1 cellular context compared by ENCODE assay signal in the genomic region with DNA sequence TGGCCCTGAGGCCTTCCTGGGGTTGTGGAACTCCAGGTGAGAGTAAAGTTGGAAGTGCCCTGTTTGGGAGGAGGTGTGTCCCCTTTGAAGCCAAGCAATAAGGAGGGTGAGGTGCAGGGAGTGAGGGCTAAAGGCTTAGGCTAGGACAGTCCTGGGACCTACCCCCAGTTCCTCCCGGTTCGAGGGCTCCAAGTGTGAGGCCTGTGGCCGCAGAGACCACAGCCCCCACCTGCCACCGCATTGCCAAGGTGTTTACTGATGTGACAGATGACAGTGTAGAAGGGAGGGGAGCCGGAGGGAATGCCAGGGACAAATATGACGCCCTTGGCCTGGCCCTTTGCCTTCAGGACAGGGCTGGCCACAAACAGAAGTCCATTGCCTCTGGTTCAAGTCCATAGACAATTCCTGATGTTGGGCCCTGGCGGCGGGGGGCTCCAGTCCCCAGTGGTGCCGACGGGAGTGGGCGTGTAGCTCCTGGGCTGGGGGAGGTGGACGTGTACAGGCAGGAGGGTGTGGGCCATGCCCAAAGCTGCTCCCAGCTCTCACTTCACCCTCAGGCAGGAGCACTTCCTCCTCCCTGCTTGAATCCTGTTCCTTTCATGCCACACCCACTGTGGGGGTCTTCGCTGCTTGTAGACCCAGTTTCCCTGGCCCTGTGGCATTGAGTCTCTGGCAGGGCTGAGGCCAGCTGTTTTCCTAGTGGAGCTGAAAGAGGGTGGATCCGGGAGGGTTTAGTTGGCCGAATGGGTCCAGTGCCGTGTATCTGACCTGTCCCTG.
TF ChIP-seq lines count a peak whose summit lies in the region.

No MANE protein-coding gene starts in this region.

TF ChIP-seq in H1, 55 proteins besides CTCF, POLR2A, EP300 and RAD21:
- TF ChIP-seq SP1 (IDR thresholded peaks at IDR 0.05; ENCODE audit: low read depth, low read length) (no peak), FOSL1 (IDR thresholded peaks at IDR 0.05; ENCODE audit: insufficient read depth, low read depth, low read length) (no peak), HDAC2 (IDR thresholded peaks at IDR 0.05; ENCODE audit: borderline replicate concordance in 1 of 2, low read depth in 2 of 2, low read length in 2 of 2) (no peak), KDM1A (IDR thresholded peaks at IDR 0.05; ENCODE audit: borderline replicate concordance, low read length) (no peak), JUND (IDR thresholded peaks at IDR 0.05; ENCODE audit: low read length) (no peak), TBP (IDR thresholded peaks at IDR 0.05; ENCODE audit: low read depth, low read length) (no peak), CHD1 (IDR thresholded peaks at IDR 0.05; ENCODE audit: low read depth, low read length) (no peak), KDM4A (IDR thresholded peaks at IDR 0.05; ENCODE audit: low read depth, low read length, severe bottlenecking) (no peak), SP4 (IDR thresholded peaks at IDR 0.05; ENCODE audit: low read length) (no peak), YY1 (IDR thresholded peaks at IDR 0.05; ENCODE audit: low read depth, low read length) (no peak), KDM5A (IDR thresholded peaks at IDR 0.05; ENCODE audit: low read length) (no peak), RBBP5 (IDR thresholded peaks at IDR 0.05; ENCODE audit: borderline replicate concordance, low read depth, low read length) (no peak), RFX5 (IDR thresholded peaks at IDR 0.05; ENCODE audit: borderline replicate concordance, low read depth, low read length) (no peak), CHD2 (IDR thresholded peaks at IDR 0.05; ENCODE audit: low read length) (no peak)
- TF ChIP-seq, protein P1, sequence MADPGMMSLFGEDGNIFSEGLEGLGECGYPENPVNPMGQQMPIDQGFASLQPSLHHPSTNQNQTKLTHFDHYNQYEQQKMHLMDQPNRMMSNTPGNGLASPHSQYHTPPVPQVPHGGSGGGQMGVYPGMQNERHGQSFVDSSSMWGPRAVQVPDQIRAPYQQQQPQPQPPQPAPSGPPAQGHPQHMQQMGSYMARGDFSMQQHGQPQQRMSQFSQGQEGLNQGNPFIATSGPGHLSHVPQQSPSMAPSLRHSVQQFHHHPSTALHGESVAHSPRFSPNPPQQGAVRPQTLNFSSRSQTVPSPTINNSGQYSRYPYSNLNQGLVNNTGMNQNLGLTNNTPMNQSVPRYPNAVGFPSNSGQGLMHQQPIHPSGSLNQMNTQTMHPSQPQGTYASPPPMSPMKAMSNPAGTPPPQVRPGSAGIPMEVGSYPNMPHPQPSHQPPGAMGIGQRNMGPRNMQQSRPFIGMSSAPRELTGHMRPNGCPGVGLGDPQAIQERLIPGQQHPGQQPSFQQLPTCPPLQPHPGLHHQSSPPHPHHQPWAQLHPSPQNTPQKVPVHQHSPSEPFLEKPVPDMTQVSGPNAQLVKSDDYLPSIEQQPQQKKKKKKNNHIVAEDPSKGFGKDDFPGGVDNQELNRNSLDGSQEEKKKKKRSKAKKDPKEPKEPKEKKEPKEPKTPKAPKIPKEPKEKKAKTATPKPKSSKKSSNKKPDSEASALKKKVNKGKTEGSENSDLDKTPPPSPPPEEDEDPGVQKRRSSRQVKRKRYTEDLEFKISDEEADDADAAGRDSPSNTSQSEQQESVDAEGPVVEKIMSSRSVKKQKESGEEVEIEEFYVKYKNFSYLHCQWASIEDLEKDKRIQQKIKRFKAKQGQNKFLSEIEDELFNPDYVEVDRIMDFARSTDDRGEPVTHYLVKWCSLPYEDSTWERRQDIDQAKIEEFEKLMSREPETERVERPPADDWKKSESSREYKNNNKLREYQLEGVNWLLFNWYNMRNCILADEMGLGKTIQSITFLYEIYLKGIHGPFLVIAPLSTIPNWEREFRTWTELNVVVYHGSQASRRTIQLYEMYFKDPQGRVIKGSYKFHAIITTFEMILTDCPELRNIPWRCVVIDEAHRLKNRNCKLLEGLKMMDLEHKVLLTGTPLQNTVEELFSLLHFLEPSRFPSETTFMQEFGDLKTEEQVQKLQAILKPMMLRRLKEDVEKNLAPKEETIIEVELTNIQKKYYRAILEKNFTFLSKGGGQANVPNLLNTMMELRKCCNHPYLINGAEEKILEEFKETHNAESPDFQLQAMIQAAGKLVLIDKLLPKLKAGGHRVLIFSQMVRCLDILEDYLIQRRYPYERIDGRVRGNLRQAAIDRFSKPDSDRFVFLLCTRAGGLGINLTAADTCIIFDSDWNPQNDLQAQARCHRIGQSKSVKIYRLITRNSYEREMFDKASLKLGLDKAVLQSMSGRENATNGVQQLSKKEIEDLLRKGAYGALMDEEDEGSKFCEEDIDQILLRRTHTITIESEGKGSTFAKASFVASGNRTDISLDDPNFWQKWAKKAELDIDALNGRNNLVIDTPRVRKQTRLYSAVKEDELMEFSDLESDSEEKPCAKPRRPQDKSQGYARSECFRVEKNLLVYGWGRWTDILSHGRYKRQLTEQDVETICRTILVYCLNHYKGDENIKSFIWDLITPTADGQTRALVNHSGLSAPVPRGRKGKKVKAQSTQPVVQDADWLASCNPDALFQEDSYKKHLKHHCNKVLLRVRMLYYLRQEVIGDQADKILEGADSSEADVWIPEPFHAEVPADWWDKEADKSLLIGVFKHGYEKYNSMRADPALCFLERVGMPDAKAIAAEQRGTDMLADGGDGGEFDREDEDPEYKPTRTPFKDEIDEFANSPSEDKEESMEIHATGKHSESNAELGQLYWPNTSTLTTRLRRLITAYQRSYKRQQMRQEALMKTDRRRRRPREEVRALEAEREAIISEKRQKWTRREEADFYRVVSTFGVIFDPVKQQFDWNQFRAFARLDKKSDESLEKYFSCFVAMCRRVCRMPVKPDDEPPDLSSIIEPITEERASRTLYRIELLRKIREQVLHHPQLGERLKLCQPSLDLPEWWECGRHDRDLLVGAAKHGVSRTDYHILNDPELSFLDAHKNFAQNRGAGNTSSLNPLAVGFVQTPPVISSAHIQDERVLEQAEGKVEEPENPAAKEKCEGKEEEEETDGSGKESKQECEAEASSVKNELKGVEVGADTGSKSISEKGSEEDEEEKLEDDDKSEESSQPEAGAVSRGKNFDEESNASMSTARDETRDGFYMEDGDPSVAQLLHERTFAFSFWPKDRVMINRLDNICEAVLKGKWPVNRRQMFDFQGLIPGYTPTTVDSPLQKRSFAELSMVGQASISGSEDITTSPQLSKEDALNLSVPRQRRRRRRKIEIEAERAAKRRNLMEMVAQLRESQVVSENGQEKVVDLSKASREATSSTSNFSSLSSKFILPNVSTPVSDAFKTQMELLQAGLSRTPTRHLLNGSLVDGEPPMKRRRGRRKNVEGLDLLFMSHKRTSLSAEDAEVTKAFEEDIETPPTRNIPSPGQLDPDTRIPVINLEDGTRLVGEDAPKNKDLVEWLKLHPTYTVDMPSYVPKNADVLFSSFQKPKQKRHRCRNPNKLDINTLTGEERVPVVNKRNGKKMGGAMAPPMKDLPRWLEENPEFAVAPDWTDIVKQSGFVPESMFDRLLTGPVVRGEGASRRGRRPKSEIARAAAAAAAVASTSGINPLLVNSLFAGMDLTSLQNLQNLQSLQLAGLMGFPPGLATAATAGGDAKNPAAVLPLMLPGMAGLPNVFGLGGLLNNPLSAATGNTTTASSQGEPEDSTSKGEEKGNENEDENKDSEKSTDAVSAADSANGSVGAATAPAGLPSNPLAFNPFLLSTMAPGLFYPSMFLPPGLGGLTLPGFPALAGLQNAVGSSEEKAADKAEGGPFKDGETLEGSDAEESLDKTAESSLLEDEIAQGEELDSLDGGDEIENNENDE (IDR thresholded peaks at IDR 0.05; ENCODE audit: insufficient replicate concordance, low read length): no peak
- TF ChIP-seq, protein P2, sequence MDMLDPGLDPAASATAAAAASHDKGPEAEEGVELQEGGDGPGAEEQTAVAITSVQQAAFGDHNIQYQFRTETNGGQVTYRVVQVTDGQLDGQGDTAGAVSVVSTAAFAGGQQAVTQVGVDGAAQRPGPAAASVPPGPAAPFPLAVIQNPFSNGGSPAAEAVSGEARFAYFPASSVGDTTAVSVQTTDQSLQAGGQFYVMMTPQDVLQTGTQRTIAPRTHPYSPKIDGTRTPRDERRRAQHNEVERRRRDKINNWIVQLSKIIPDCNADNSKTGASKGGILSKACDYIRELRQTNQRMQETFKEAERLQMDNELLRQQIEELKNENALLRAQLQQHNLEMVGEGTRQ (IDR thresholded peaks at IDR 0.05; ENCODE audit: low read length): no peak
